ENCODE assay signal across 1 cellular context in the genomic region with DNA sequence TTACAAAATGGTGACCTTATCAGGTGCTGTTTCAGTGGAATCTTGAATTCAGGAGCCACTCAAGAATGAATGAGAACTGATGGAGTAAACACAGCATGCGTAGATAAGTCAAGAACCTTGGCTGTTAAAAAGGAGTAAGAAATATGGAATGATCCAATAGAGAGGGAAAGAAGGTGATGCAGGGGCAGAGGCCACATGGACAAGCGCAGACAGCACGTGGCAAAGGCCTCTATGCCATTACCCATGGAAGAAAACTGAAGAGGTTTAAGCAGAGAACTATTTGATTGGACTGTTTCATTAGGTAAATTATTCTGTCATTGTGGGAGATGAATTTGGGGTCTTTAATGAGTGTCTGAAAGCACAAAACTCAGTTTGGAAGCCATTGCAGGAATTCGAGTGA.
TF ChIP-seq lines count a peak whose summit lies in the region.

No MANE protein-coding gene starts in this region.

TF ChIP-seq in K562, 482 proteins besides CTCF, POLR2A, EP300 and RAD21 (continued from another document):
- TF ChIP-seq, protein P1, sequence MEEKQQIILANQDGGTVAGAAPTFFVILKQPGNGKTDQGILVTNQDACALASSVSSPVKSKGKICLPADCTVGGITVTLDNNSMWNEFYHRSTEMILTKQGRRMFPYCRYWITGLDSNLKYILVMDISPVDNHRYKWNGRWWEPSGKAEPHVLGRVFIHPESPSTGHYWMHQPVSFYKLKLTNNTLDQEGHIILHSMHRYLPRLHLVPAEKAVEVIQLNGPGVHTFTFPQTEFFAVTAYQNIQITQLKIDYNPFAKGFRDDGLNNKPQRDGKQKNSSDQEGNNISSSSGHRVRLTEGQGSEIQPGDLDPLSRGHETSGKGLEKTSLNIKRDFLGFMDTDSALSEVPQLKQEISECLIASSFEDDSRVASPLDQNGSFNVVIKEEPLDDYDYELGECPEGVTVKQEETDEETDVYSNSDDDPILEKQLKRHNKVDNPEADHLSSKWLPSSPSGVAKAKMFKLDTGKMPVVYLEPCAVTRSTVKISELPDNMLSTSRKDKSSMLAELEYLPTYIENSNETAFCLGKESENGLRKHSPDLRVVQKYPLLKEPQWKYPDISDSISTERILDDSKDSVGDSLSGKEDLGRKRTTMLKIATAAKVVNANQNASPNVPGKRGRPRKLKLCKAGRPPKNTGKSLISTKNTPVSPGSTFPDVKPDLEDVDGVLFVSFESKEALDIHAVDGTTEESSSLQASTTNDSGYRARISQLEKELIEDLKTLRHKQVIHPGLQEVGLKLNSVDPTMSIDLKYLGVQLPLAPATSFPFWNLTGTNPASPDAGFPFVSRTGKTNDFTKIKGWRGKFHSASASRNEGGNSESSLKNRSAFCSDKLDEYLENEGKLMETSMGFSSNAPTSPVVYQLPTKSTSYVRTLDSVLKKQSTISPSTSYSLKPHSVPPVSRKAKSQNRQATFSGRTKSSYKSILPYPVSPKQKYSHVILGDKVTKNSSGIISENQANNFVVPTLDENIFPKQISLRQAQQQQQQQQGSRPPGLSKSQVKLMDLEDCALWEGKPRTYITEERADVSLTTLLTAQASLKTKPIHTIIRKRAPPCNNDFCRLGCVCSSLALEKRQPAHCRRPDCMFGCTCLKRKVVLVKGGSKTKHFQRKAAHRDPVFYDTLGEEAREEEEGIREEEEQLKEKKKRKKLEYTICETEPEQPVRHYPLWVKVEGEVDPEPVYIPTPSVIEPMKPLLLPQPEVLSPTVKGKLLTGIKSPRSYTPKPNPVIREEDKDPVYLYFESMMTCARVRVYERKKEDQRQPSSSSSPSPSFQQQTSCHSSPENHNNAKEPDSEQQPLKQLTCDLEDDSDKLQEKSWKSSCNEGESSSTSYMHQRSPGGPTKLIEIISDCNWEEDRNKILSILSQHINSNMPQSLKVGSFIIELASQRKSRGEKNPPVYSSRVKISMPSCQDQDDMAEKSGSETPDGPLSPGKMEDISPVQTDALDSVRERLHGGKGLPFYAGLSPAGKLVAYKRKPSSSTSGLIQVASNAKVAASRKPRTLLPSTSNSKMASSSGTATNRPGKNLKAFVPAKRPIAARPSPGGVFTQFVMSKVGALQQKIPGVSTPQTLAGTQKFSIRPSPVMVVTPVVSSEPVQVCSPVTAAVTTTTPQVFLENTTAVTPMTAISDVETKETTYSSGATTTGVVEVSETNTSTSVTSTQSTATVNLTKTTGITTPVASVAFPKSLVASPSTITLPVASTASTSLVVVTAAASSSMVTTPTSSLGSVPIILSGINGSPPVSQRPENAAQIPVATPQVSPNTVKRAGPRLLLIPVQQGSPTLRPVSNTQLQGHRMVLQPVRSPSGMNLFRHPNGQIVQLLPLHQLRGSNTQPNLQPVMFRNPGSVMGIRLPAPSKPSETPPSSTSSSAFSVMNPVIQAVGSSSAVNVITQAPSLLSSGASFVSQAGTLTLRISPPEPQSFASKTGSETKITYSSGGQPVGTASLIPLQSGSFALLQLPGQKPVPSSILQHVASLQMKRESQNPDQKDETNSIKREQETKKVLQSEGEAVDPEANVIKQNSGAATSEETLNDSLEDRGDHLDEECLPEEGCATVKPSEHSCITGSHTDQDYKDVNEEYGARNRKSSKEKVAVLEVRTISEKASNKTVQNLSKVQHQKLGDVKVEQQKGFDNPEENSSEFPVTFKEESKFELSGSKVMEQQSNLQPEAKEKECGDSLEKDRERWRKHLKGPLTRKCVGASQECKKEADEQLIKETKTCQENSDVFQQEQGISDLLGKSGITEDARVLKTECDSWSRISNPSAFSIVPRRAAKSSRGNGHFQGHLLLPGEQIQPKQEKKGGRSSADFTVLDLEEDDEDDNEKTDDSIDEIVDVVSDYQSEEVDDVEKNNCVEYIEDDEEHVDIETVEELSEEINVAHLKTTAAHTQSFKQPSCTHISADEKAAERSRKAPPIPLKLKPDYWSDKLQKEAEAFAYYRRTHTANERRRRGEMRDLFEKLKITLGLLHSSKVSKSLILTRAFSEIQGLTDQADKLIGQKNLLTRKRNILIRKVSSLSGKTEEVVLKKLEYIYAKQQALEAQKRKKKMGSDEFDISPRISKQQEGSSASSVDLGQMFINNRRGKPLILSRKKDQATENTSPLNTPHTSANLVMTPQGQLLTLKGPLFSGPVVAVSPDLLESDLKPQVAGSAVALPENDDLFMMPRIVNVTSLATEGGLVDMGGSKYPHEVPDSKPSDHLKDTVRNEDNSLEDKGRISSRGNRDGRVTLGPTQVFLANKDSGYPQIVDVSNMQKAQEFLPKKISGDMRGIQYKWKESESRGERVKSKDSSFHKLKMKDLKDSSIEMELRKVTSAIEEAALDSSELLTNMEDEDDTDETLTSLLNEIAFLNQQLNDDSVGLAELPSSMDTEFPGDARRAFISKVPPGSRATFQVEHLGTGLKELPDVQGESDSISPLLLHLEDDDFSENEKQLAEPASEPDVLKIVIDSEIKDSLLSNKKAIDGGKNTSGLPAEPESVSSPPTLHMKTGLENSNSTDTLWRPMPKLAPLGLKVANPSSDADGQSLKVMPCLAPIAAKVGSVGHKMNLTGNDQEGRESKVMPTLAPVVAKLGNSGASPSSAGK (IDR thresholded peaks at IDR 0.05), result 0 out of 2 replicates have a peak, but pooled peaks have one; percentile 38
